20 cellular contexts compared by ENCODE assay signal in genomic region chr7:50389961-50390360, GRCh38.
DNase-seq lines count a peak whose midpoint lies in the region; ATAC-seq and TF ChIP-seq lines count a peak whose summit lies in the region.
"Had no signal": no experiment of that assay in that cellular context is flagged by ENCODE, and none has a peak within 500 bp of the region (broad histone marks: within the 10 kb centered on the region; RNA-seq: fewer than 3 reads in every experiment).

No MANE protein-coding gene starts in this region.

- TF ChIP-seq CTCF in GM20000 (IDR thresholded peaks at IDR 0.05; ENCODE audit: extremely low read depth, missing control alignments): no peak
- no peak for TF ChIP-seq CTCF in right atrium auricular region (IDR thresholded peaks at IDR 0.05)

- peak overlapping the region; percentile 64 for H3K27ac Mint-ChIP-seq in T-helper 2 cell treated with Interferon-gamma antibody and Interleukin-4, amounts not matched to agents 5 μg/mL and 100 μg/mL, for 36 hours
- H3K27ac Mint-ChIP-seq in IgD-negative memory B cell: peak overlapping the region; percentile 72 to 91 (median 79)
- peak overlapping the region; percentile 96 for H3K27ac Mint-ChIP-seq in activated T-cell treated with anti-CD3 and anti-CD28 coated beads, Interleukin-2, amount 50 U/mL, for 72 hours
- H3K27ac Mint-ChIP-seq in naive B cell: peak overlapping the region; percentile 80 to 97 (median 95)

- ATAC-seq in activated T-cell treated with anti-CD3 and anti-CD28 coated beads, Interleukin-2, amount 50 U/mL, for 72 hours (replicated peaks in 1 of 2): no peak
- no peak for ATAC-seq in naive B cell (ENCODE audit: low read depth in 2 of 2)
- ATAC-seq: HCT116, left lung, mucosa of descending colon, SK-N-SH treated with all-trans-retinoic acid at 6 μM for 48 hours had no signal

- H3K27me3 ChIP-seq in right atrium auricular region: no peaks in the 10 kb centered on the region
- H3K27me3 ChIP-seq: esophagus muscularis mucosa, left lung, sigmoid colon had no signal

- H3K27me3 Mint-ChIP-seq in T-helper 2 cell treated with Interferon-gamma antibody and Interleukin-4, amounts not matched to agents 5 μg/mL and 100 μg/mL, for 36 hours (ENCODE audit: low read depth): no peaks in the 10 kb centered on the region
- H3K27me3 Mint-ChIP-seq in IgD-negative memory B cell: no peaks in the 10 kb centered on the region
- H3K27me3 Mint-ChIP-seq in activated T-cell treated with anti-CD3 and anti-CD28 coated beads, Interleukin-2, amount 50 U/mL, for 72 hours (ENCODE audit: low read depth): no peaks in the 10 kb centered on the region
- no peaks in the 10 kb centered on the region for H3K27me3 Mint-ChIP-seq in naive B cell

- DNase-seq in T-helper 2 cell treated with Interferon-gamma antibody and Interleukin-4, amounts not matched to agents 5 μg/mL and 100 μg/mL, for 36 hours (ENCODE audit: low spot score): no peak
- DNase-seq in T-helper 2 cell (no peak), naive B cell (no peak), GM20000 (ENCODE audit: low spot score) (no peak), right atrium auricular region (ENCODE audit: low spot score) (no peak), caudate nucleus (lab: John Stamatoyannopoulos, UW) (no peak)
- no peak for DNase-seq in activated T-cell treated with anti-CD3 and anti-CD28 coated beads, Interleukin-2, amount 50 U/mL, for 72 hours
- DNase-seq: 8988T; BE2C; KG1; left lung; mucosa of descending colon; NCI-H2029; NCI-H510A; sigmoid colon; stimulated activated CD4-positive, alpha-beta T cell treated with anti-CD3 and anti-CD28 coated beads, Interleukin-4, amount 100 ng/mL, for 1 hour had no signal

- peaks cover 89% of the 10 kb centered on the region for H3K36me3 Mint-ChIP-seq in T-helper 2 cell treated with Interferon-gamma antibody and Interleukin-4, amounts not matched to agents 5 μg/mL and 100 μg/mL, for 36 hours (ENCODE audit: low read depth)
- H3K36me3 Mint-ChIP-seq in IgD-negative memory B cell (peaks cover 24% of the 10 kb centered on the region), naive B cell (peaks cover 53 to 58% of the 10 kb centered on the region in 2 donors)
- peaks cover 31 to 51% of the 10 kb centered on the region in 2 donors for H3K36me3 Mint-ChIP-seq in activated T-cell treated with anti-CD3 and anti-CD28 coated beads, Interleukin-2, amount 50 U/mL, for 72 hours (ENCODE audit: insufficient read depth in 2 of 2)

- no peaks in the 10 kb centered on the region for H3K4me1 ChIP-seq in right atrium auricular region
- H3K4me1 ChIP-seq: BE2C, esophagus muscularis mucosa, sigmoid colon had no signal

- H3K9me3 Mint-ChIP-seq in T-helper 2 cell treated with Interferon-gamma antibody and Interleukin-4, amounts not matched to agents 5 μg/mL and 100 μg/mL, for 36 hours: no peaks in the 10 kb centered on the region
- H3K9me3 Mint-ChIP-seq in IgD-negative memory B cell (no peaks in the 10 kb centered on the region), naive B cell (no peaks in the 10 kb centered on the region)
- no peaks in the 10 kb centered on the region for H3K9me3 Mint-ChIP-seq in activated T-cell treated with anti-CD3 and anti-CD28 coated beads, Interleukin-2, amount 50 U/mL, for 72 hours

- H3K4me3 Mint-ChIP-seq in T-helper 2 cell treated with Interferon-gamma antibody and Interleukin-4, amounts not matched to agents 5 μg/mL and 100 μg/mL, for 36 hours: no peak overlapping the region
- H3K4me3 Mint-ChIP-seq in IgD-negative memory B cell (peak overlapping the region in 2 of 4 donors; percentile 61 to 78), naive B cell (peak overlapping the region in 3 of 8 donors; percentile 7 to 49 (median 41))
- H3K4me3 Mint-ChIP-seq in activated T-cell treated with anti-CD3 and anti-CD28 coated beads, Interleukin-2, amount 50 U/mL, for 72 hours: no peak overlapping the region

- H3K4me3 ChIP-seq in right atrium auricular region: no peak overlapping the region
- H3K4me3 ChIP-seq: esophagus muscularis mucosa, left lung, mucosa of descending colon, sigmoid colon had no signal

- H3K27ac ChIP-seq in right atrium auricular region (no peak overlapping the region), caudate nucleus (ENCODE audit: low read depth, low read length) (no peak overlapping the region)
- H3K27ac ChIP-seq: esophagus muscularis mucosa, left lung, sigmoid colon had no signal

- H3K4me1 Mint-ChIP-seq in T-helper 2 cell treated with Interferon-gamma antibody and Interleukin-4, amounts not matched to agents 5 μg/mL and 100 μg/mL, for 36 hours (ENCODE audit: low read depth): peaks cover 68% of the 10 kb centered on the region
- H3K4me1 Mint-ChIP-seq in IgD-negative memory B cell (peaks cover 45 to 64% (median 51%) of the 10 kb centered on the region in 3 donors), naive B cell (peaks cover 59 to 82% (median 70%) of the 10 kb centered on the region in 3 donors)
- peaks cover 90% of the 10 kb centered on the region for H3K4me1 Mint-ChIP-seq in activated T-cell treated with anti-CD3 and anti-CD28 coated beads, Interleukin-2, amount 50 U/mL, for 72 hours (ENCODE audit: low read depth)

- no peaks in the 10 kb centered on the region for H3K36me3 ChIP-seq in right atrium auricular region
- H3K36me3 ChIP-seq: BE2C, esophagus muscularis mucosa, sigmoid colon had no signal

- no peaks in the 10 kb centered on the region for H3K9me3 ChIP-seq in right atrium auricular region
- H3K9me3 ChIP-seq: BE2C, esophagus muscularis mucosa, left lung, mucosa of descending colon, sigmoid colon had no signal
